22 cellular contexts compared by ENCODE assay signal in the genomic region with DNA sequence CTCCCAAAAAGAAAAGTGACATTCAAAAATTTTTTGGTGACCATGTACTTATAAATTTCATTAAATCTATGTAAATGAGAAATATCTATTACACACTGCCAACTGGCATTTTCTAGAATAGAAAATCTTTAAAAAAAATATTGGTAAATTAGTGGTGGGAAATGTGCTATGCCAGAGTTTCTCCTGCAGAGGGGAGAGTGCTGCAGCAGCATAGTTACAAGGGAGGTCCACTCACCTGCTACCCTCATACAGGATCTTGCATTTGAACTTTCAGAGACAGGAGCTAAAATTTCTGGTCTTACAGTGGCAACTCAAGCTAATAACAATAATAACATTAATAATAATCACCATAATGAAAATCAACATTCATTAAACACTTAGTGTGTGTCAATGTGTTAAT.
DNase-seq lines count a peak whose midpoint lies in the region; ATAC-seq and TF ChIP-seq lines count a peak whose summit lies in the region.
"Had no signal": no experiment of that assay in that cellular context is flagged by ENCODE, and none has a peak within 500 bp of the region (broad histone marks: within the 10 kb centered on the region; RNA-seq: fewer than 3 reads in every experiment).

No MANE protein-coding gene starts in this region.

- POLR2A ChIA-PET in AG04450 (lab: Yijun Ruan, JAX): no interaction called here

- ATAC-seq in omental fat pad (ENCODE audit: low FRiP score): no peak
- ATAC-seq: GM12878; heart left ventricle; left lung; sciatic nerve; stimulated activated memory B cell treated with anti-CD40 and anti-IgM and Interleukin-4, amounts not matched to agents 10 μg/mL and 1 μg/mL and 100 μg/mL, for 72 hours had no signal

- H3K27me3 ChIP-seq in AG04450 (ENCODE audit: control insufficient read depth, insufficient read depth, low read length) (no peaks in the 10 kb centered on the region), brain microvascular endothelial cell (replicated peaks) (no peaks in the 10 kb centered on the region), kidney epithelial cell (ENCODE audit: control insufficient read depth, insufficient read depth, low read length) (no peaks in the 10 kb centered on the region)
- H3K27me3 ChIP-seq: BLaER1, heart left ventricle, left lung, upper lobe of left lung had no signal

- TF ChIP-seq CTCF in AG04450 (IDR thresholded peaks at IDR 0.05; ENCODE audit: low read depth, low read length): peak; percentile 43
- TF ChIP-seq CTCF in brain microvascular endothelial cell (IDR thresholded peaks at IDR 0.05; ENCODE audit: low read depth, low read length, missing control alignments): peak; percentile 67
- TF ChIP-seq CTCF in kidney epithelial cell (IDR thresholded peaks at IDR 0.05; ENCODE audit: insufficient read depth, low read length, poor library complexity, severe bottlenecking): peak; percentile 51
- no peak for TF ChIP-seq CTCF in omental fat pad (IDR thresholded peaks at IDR 0.05)

- H3K36me3 ChIP-seq in brain microvascular endothelial cell (replicated peaks) (no peaks in the 10 kb centered on the region), kidney epithelial cell (ENCODE audit: control insufficient read depth, insufficient read depth, low read length) (no peaks in the 10 kb centered on the region)
- H3K36me3 ChIP-seq: BLaER1, heart left ventricle, left lung, upper lobe of left lung had no signal

- H3K27ac ChIP-seq in AG04450 (ENCODE audit: low read depth, low read length): no peak overlapping the region
- H3K27ac ChIP-seq in brain microvascular endothelial cell: no peak overlapping the region
- H3K27ac ChIP-seq: BLaER1, heart left ventricle, left lung, upper lobe of left lung had no signal

- H3K4me3 ChIP-seq in AG04450 (ENCODE audit: low read depth, low read length): no peak overlapping the region
- H3K4me3 ChIP-seq in brain microvascular endothelial cell (ENCODE audit: low read depth, low read length): no peak overlapping the region
- H3K4me3 ChIP-seq in kidney epithelial cell (ENCODE audit: low read depth, low read length): no peak overlapping the region
- H3K4me3 ChIP-seq: BLaER1, GM12878, heart left ventricle, left lung, upper lobe of left lung had no signal

- no peaks in the 10 kb centered on the region for H3K9me3 ChIP-seq in AG04450 (ENCODE audit: control insufficient read depth, insufficient read depth, low read length)
- H3K9me3 ChIP-seq: BLaER1, heart left ventricle, left lung, upper lobe of left lung had no signal

- DNase-seq in AG04450 (ENCODE audit: low read depth, low spot score) (no peak), HuH-7 (ENCODE audit: low spot score) (peak; percentile 34), brain microvascular endothelial cell (no peak), kidney epithelial cell (ENCODE audit: low read depth) (no peak), omental fat pad (ENCODE audit: low spot score) (no peak), NCI-H1092 treated with DMSO at 0.1 percent for 48 hours (lab: John Stamatoyannopoulos, UW) (no peak), NCI-H1694 (lab: John Stamatoyannopoulos, UW) (no peak), NCI-H2196 treated with DMSO at 0.1 percent for 48 hours (lab: John Stamatoyannopoulos, UW; ENCODE audit: unreplicated experiment) (no peak)
- DNase-seq: activated naive CD4-positive, alpha-beta T cell treated with anti-CD3 and anti-CD28 coated beads for 36 hours; heart left ventricle; IMR-90; left lung; naive B cell; NCI-H1092; SHP77 treated with DMSO at 0.1 percent for 48 hours; stimulated activated CD4-positive, alpha-beta T cell treated with anti-CD3 and anti-CD28 coated beads, Interleukin-4, amount 100 ng/mL, for 4 hours; T1000; upper lobe of left lung had no signal

- in situ Hi-C loops in brain microvascular endothelial cell (cut with HindIII; ENCODE audit: low pct_ligation_motif_present, low sequenced_read_pairs): no loop called here

- CTCF ChIA-PET in AG04450 (lab: Charles Lee): interaction anchor here (0.5 kb wide), 1 partner anchor 68 kb away, joined by 7 read pairs; no protein-coding TSS in a partner anchor

Comparison
In these comparisons a context has a peak if more than half of its experiments do, and no peak if none do; other contexts are left out.
1. CTCF ChIP-seq: peak in AG04450 (single experiment), brain microvascular endothelial cell (single experiment) and kidney epithelial cell (single experiment); none in omental fat pad (0 of 3).